ENCODE assay signal across 9 cellular contexts in genomic region chr3:39267631-39268553, GRCh38. TPM values are rescaled to one million over a fixed set of nuclear protein-coding genes. Genes with fewer than 3 reads are reported as not detected.
A peak's percentile ranks its signal among the peaks of the same experiment; 100 is the strongest.
DNase-seq lines count a peak whose midpoint lies in the region; ATAC-seq and TF ChIP-seq lines count a peak whose summit lies in the region.
"Had no signal": no experiment of that assay in that cellular context is flagged by ENCODE, and none has a peak within 500 bp of the region (broad histone marks: within the 10 kb centered on the region; RNA-seq: fewer than 3 reads in every experiment).

No MANE protein-coding gene starts in this region.

- POLR2A ChIA-PET in CD8-positive, alpha-beta T cell (lab: Charles Lee): interaction anchor here (1.4 kb wide), 1 partner anchor 44 kb away, joined by 3 read pairs; no protein-coding TSS in a partner anchor

- TF ChIP-seq CTCF in CD8-positive, alpha-beta T cell (IDR thresholded peaks at IDR 0.05): no peak
- no peak for TF ChIP-seq CTCF in left lung (IDR thresholded peaks at IDR 0.05)

- no peaks in the 10 kb centered on the region for H3K36me3 ChIP-seq in CD8-positive, alpha-beta T cell (ENCODE audit: insufficient read depth, low read length)
- H3K36me3 ChIP-seq in left lung: no peaks in the 10 kb centered on the region

- no peaks in the 10 kb centered on the region for H3K27me3 Mint-ChIP-seq in CD8-positive, alpha-beta T cell (ENCODE audit: low read depth)

- H3K4me3 ChIP-seq in CD8-positive, alpha-beta T cell (ENCODE audit: low read depth, low read length): no peak overlapping the region
- no peak overlapping the region for H3K4me3 ChIP-seq in left lung

- H3K27ac ChIP-seq in CD8-positive, alpha-beta T cell (ENCODE audit: low read depth, low read length): peak overlapping the region; percentile 42
- H3K27ac ChIP-seq in left lung: no peak overlapping the region

- ATAC-seq in CD8-positive, alpha-beta T cell: peak; percentile 87
- ATAC-seq in left lung (no peak), HG02678 (IDR thresholded peaks at IDR 0.05; ENCODE audit: unreplicated experiment) (no peak), HG03045 (IDR thresholded peaks at IDR 0.05; ENCODE audit: unreplicated experiment) (no peak)

- H3K4me1 Mint-ChIP-seq in CD8-positive, alpha-beta T cell (ENCODE audit: low read depth): peaks cover 26% of the 10 kb centered on the region

- DNase-seq in CD8-positive, alpha-beta T cell: peak; percentile 35 to 83 (median 64)
- DNase-seq in activated CD4-positive, CD25-positive, alpha-beta regulatory T cell treated with anti-CD3 and anti-CD28 coated beads, Interleukin-2, amount 50 U/mL, for 16 hours (ENCODE audit: low read depth, low spot score): peak; percentile 31
- DNase-seq in activated naive CD4-positive, alpha-beta T cell (lab: John Stamatoyannopoulos, UW): peak in 3 of 4 experiments; percentile 13 to 22 (median 17)
- peak; percentile 83 for DNase-seq in stimulated activated CD4-positive, alpha-beta T cell treated with anti-CD3 and anti-CD28 coated beads, Interleukin-1b, Interleukin-23, amount 100 ng/mL, for 48 hours
- no peak for DNase-seq in left lung
- no peak for DNase-seq in COLO668 (lab: John Stamatoyannopoulos, UW; ENCODE audit: unreplicated experiment)
- DNase-seq: NCI-H82 had no signal

- H3K36me3 Mint-ChIP-seq in CD8-positive, alpha-beta T cell: no peaks in the 10 kb centered on the region

- peaks cover 22% of the 10 kb centered on the region for H3K4me1 ChIP-seq in CD8-positive, alpha-beta T cell (ENCODE audit: insufficient read depth, low read length)
- H3K4me1 ChIP-seq in left lung: peaks cover 0 to 34% of the 10 kb centered on the region in 2 donors

- H3K9me3 ChIP-seq in CD8-positive, alpha-beta T cell (ENCODE audit: low read length): no peaks in the 10 kb centered on the region
- no peaks in the 10 kb centered on the region for H3K9me3 ChIP-seq in left lung

- no peaks in the 10 kb centered on the region for H3K9me3 Mint-ChIP-seq in CD8-positive, alpha-beta T cell

- CTCF ChIA-PET in CD8-positive, alpha-beta T cell (lab: Charles Lee): interaction anchor here (1.2 to 3.1 kb wide), 3 partner anchors 15 to 24 kb away, joined by 3 to 22 read pairs (median 16); no protein-coding TSS in a partner anchor

- H3K27me3 ChIP-seq in CD8-positive, alpha-beta T cell (ENCODE audit: insufficient read depth, low read length): no peaks in the 10 kb centered on the region
- no peaks in the 10 kb centered on the region for H3K27me3 ChIP-seq in left lung

- intact Hi-C loops in CD8-positive, alpha-beta T cell (cut with DNase I, micrococcal nuclease): loop anchor here in 1 of 2 experiments (5.0 kb wide), 1 partner anchor 46 kb away; no protein-coding TSS in a partner anchor
- intact Hi-C loops in left lung (cut with DNase I): no loop called here

- peak overlapping the region; percentile 30 for H3K4me3 Mint-ChIP-seq in CD8-positive, alpha-beta T cell

- peak overlapping the region; percentile 89 for H3K27ac Mint-ChIP-seq in CD8-positive, alpha-beta T cell

RNA-seq across cellular contexts. Expression of gene CX3CR1, which starts 11.9 kb away (rescaled TPM):
- under 1 TPM; 0.42 to 0.49 TPM for total RNA-seq in CD8-positive, alpha-beta T cell
- 1 to 10 TPM; 4.6 to 6.4 TPM for total RNA-seq in left lung

Comparison
In these comparisons a context has a peak if more than half of its experiments do, and no peak if none do; other contexts are left out.
1. DNase-seq: peak in CD8-positive, alpha-beta T cell (7 of 7), activated CD4-positive, CD25-positive, alpha-beta regulatory T cell treated with anti-CD3 and anti-CD28 coated beads, Interleukin-2, amount 50 U/mL, for 16 hours (single experiment), activated naive CD4-positive, alpha-beta T cell (3 of 4) and stimulated activated CD4-positive, alpha-beta T cell treated with anti-CD3 and anti-CD28 coated beads, Interleukin-1b, Interleukin-23, amount 100 ng/mL, for 48 hours (single experiment); none in left lung (0 of 2) and COLO668 (single experiment).